8 cellular contexts compared by ENCODE assay signal in the genomic region with DNA sequence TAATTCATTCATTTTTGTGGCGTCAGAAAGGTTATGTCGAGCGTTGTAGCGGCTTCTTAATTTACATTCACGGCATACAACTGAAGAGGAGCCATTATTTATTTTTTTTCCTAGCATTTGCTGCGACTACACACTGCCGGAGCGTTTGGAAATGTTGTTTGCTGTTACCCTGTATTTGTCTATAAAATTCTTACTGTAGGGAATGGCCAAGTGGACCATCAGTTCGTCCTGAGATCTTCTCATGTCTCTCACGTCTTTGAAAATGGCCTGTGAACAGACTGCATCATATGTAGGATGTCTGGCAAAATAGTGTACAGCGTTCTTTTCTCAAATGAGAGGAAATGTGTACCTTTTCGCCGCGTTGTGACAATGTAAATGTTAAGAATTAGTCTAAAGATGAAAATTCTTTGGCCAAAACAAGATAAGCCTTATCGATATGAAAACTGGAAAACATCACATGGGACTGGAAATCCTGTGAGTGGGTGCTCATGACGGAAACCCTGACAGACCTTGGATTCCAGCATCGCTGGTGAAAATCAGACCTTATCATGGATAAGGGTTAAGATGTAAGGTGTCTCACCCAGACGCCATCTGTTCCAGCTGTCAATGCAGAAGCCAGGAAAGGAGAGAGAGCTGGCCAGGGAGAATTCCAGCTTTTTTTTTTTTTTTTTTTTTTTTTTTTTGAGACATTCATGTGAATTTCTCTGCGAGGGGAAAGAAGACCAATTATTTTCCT. TPM values are rescaled to one million over a fixed set of nuclear protein-coding genes. Genes with fewer than 3 reads are reported as not detected.
DNase-seq lines count a peak whose midpoint lies in the region; ATAC-seq and TF ChIP-seq lines count a peak whose summit lies in the region.

No MANE protein-coding gene starts in this region.

- H3K27me3 ChIP-seq in ACC112 (ENCODE audit: insufficient read depth, low read length) (no peaks in the 10 kb centered on the region), HL-60 (ENCODE audit: insufficient read depth, poor library complexity, severe bottlenecking) (no peaks in the 10 kb centered on the region), ascending aorta (no peaks in the 10 kb centered on the region), lung (ENCODE audit: control insufficient read depth, insufficient read depth) (no peaks in the 10 kb centered on the region), upper lobe of right lung (no peaks in the 10 kb centered on the region)

- no peak for TF ChIP-seq CTCF in HL-60 (IDR thresholded peaks at IDR 0.05; ENCODE audit: insufficient read depth, low read length)
- TF ChIP-seq CTCF in ascending aorta (IDR thresholded peaks at IDR 0.05), result no peak
- TF ChIP-seq CTCF in lung (IDR thresholded peaks at IDR 0.05; ENCODE audit: control extremely low read depth, extremely low read depth), result no peak
- TF ChIP-seq CTCF in upper lobe of right lung (IDR thresholded peaks at IDR 0.05), result no peak

- peaks cover 58% of the 10 kb centered on the region for H3K79me2 ChIP-seq in ACC112 (ENCODE audit: control insufficient read depth, insufficient read depth, low read length, unreplicated experiment)

- H3K4me3 ChIP-seq in ACC112 (ENCODE audit: low read depth, low read length) (peak overlapping the region; percentile 99), HL-60 (replicated peaks; ENCODE audit: insufficient read depth, low read length) (peak overlapping the region; percentile 66), ascending aorta (peak overlapping the region; percentile 88 to 95), lung (peak overlapping the region; percentile 71), upper lobe of right lung (peak overlapping the region; percentile 65)

- H3K9me3 ChIP-seq in ascending aorta, result no peaks in the 10 kb centered on the region
- H3K9me3 ChIP-seq in lung (ENCODE audit: control insufficient read depth in 2 of 2, insufficient read depth in 1 of 2, low read length in 1 of 2), result no peaks in the 10 kb centered on the region
- H3K9me3 ChIP-seq in upper lobe of right lung, result no peaks in the 10 kb centered on the region

- H2AFZ ChIP-seq in ACC112 (ENCODE audit: low read length, unreplicated experiment), result peak overlapping the region; percentile 89

- ATAC-seq in lung (ENCODE audit: insufficient read depth, low FRiP score) (no peak), upper lobe of right lung (no peak), GM19463 (IDR thresholded peaks at IDR 0.05; ENCODE audit: unreplicated experiment) (no peak), HG02884 (IDR thresholded peaks at IDR 0.05; ENCODE audit: unreplicated experiment) (no peak)

- H3K36me3 ChIP-seq in ACC112 (ENCODE audit: insufficient read depth, low read length) (no peaks in the 10 kb centered on the region), ascending aorta (no peaks in the 10 kb centered on the region), lung (ENCODE audit: control insufficient read depth in 2 of 2, insufficient read depth in 2 of 2, low read length in 2 of 2) (no peaks in the 10 kb centered on the region), upper lobe of right lung (no peaks in the 10 kb centered on the region)

- WGBS in lung, 2 donors, result 27 to 28% methylated on average over 19 of the region's 19 CpGs

- H3K4me1 ChIP-seq in ACC112 (ENCODE audit: control insufficient read depth, insufficient read depth, low read length, unreplicated experiment), result peaks cover 36% of the 10 kb centered on the region
- H3K4me1 ChIP-seq in ascending aorta, result peaks cover 0 to 12% of the 10 kb centered on the region in 2 donors
- H3K4me1 ChIP-seq in lung (ENCODE audit: control insufficient read depth in 2 of 2, insufficient read depth in 2 of 2, low read length in 2 of 2), result peaks cover 0 to 7% of the 10 kb centered on the region in 2 donors
- H3K4me1 ChIP-seq in upper lobe of right lung, result peaks cover 29% of the 10 kb centered on the region

- intact Hi-C loops in ascending aorta (cut with DNase I) (loop anchor here (5.0 kb wide), 1 partner anchor 139 kb away; no protein-coding TSS in a partner anchor), upper lobe of right lung (cut with DNase I) (no loop called here)

- peak overlapping the region; percentile 75; the same call in 1 of the 2 replicates for H3K27ac ChIP-seq in ACC112 (ENCODE audit: low read depth, low read length)
- peak overlapping the region; percentile 69 for H3K27ac ChIP-seq in HL-60 (replicated peaks)
- H3K27ac ChIP-seq in ascending aorta, result peak overlapping the region; percentile 79 to 96
- peak overlapping the region in 1 of 2 donors; percentile 80 for H3K27ac ChIP-seq in lung (ENCODE audit: low read depth in 1 of 2, low read length in 1 of 2)
- H3K27ac ChIP-seq in upper lobe of right lung, result peak overlapping the region; percentile 74

- DNase-seq in HL-60 (ENCODE audit: low read depth in 1 of 2, low spot score in 1 of 2), result no peak
- DNase-seq in ascending aorta (ENCODE audit: low spot score in 2 of 2), result no peak
- DNase-seq in lung (ENCODE audit: low spot score), result no peak
- DNase-seq in upper lobe of right lung, result no peak
- no peak for DNase-seq in cerebellar nuclear complex (lab: John Stamatoyannopoulos, UW)

RNA-seq across cellular contexts. Expression of gene TRAF3, which starts 1.5 kb away (rescaled TPM):
- total RNA-seq in ascending aorta, result 12.2 TPM
- total RNA-seq in lung, result 10 to 100 TPM; 17.3 to 25.5 TPM
- polyA plus RNA-seq in lung, result 10 to 100 TPM in 1 of 2 donors, 1 to 10 TPM in 1; 5.7 to 20.2 TPM
- total RNA-seq in upper lobe of right lung, result 22.3 TPM
